ENCODE assay signal across 8 cellular contexts in the genomic region with DNA sequence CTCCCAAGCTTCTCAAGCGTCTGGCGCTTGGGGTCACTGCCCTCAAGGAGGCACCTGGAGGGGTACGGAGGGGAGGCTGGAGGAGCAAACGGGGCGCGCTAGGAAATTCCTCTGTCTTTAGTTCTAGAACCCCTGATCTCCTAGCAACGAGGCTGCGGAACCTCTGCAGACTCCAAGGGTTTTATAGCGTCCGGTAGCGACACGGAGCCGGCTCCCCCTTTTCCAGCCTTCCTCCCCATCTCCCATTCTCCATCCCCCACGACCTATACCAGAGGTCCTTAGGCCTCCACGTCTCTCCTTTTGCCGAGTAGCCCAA. TPM values are rescaled to one million over a fixed set of nuclear protein-coding genes. Genes with fewer than 3 reads are reported as not detected.
A peak's percentile ranks its signal among the peaks of the same experiment; 100 is the strongest.
DNase-seq lines count a peak whose midpoint lies in the region; ATAC-seq and TF ChIP-seq lines count a peak whose summit lies in the region.

No MANE protein-coding gene starts in this region.

- no peaks in the 10 kb centered on the region for H3F3A ChIP-seq in OCI-LY1 (ENCODE audit: insufficient read depth, low read length)

- H3K4me1 ChIP-seq in CD4-positive, alpha-beta memory T cell (ENCODE audit: insufficient read depth, low read length) = peaks cover 22% of the 10 kb centered on the region
- H3K4me1 ChIP-seq in OCI-LY1 (ENCODE audit: insufficient read depth, low read length, severe bottlenecking) (peaks cover 16% of the 10 kb centered on the region), osteoblast (ENCODE audit: insufficient read depth, low read length) (peaks cover 11% of the 10 kb centered on the region)

- no peaks in the 10 kb centered on the region for H4K20me1 ChIP-seq in OCI-LY1 (ENCODE audit: insufficient read depth, low read length)
- H4K20me1 ChIP-seq in osteoblast (ENCODE audit: insufficient read depth, low read length) = peaks cover 6% of the 10 kb centered on the region

- H3K36me3 Mint-ChIP-seq in CD4-positive, alpha-beta memory T cell = peaks cover 13 to 26% of the 10 kb centered on the region in 2 donors
- H3K36me3 Mint-ChIP-seq in effector memory CD8-positive, alpha-beta T cell (ENCODE audit: insufficient read depth) = peaks cover 16% of the 10 kb centered on the region

- DNase-seq in CD4-positive, alpha-beta memory T cell = no peak
- DNase-seq in effector memory CD8-positive, alpha-beta T cell = no peak
- DNase-seq in osteoblast (ENCODE audit: insufficient read length, low spot score, missing footprints) = no peak
- DNase-seq in NCI-H146 (lab: John Stamatoyannopoulos, UW) = no peak
- no peak for DNase-seq in cerebellar nuclear complex (lab: John Stamatoyannopoulos, UW)
- DNase-seq in OCI-M2 (lab: John Stamatoyannopoulos, UW; ENCODE audit: unreplicated experiment) = no peak

- H2AFZ ChIP-seq in OCI-LY1 (ENCODE audit: low read length) (no peak overlapping the region), osteoblast (ENCODE audit: low read length) (peak overlapping the region; percentile 97)

- no peak overlapping the region for H3K9ac ChIP-seq in OCI-LY1 (ENCODE audit: low read length)

- intact Hi-C loops in CD4-positive, alpha-beta memory T cell (cut with micrococcal nuclease) = loop anchor here (1.0 to 5.0 kb wide), 7 partner anchors 13 to 158 kb away; a partner anchor contains a TSS

- H3K9me3 Mint-ChIP-seq in CD4-positive, alpha-beta memory T cell = peaks cover 0 to 2% (median 0%) of the 10 kb centered on the region in 8 donors
- no peaks in the 10 kb centered on the region for H3K9me3 Mint-ChIP-seq in effector memory CD8-positive, alpha-beta T cell

- CTCF ChIA-PET in CD4-positive, alpha-beta memory T cell (lab: Charles Lee; ENCODE audit: partially characterized antibody) = interaction anchor here (0.7 to 1.7 kb wide), 5 partner anchors 15 to 163 kb away, joined by 3 to 4 read pairs (median 4); no protein-coding TSS in a partner anchor

- peak overlapping the region; percentile 89 for H3K27ac ChIP-seq in CD4-positive, alpha-beta memory T cell (ENCODE audit: low read depth, low read length)
- H3K27ac ChIP-seq in OCI-LY1 (ENCODE audit: low read depth, low read length, poor library complexity, severe bottlenecking) = no peak overlapping the region
- H3K27ac ChIP-seq in osteoblast (ENCODE audit: low read depth, low read length) = peak overlapping the region; percentile 96

- peak overlapping the region in 1 of 2 donors; percentile 83 for H3K4me3 ChIP-seq in CD4-positive, alpha-beta memory T cell (ENCODE audit: low read length in 2 of 2)
- peak overlapping the region; percentile 17 for H3K4me3 ChIP-seq in OCI-LY1 (ENCODE audit: low read depth, low read length, poor library complexity, severe bottlenecking)
- H3K4me3 ChIP-seq in osteoblast (ENCODE audit: insufficient read depth, low read length) = peak overlapping the region; percentile 93

- H3K27ac Mint-ChIP-seq in CD4-positive, alpha-beta memory T cell = peak overlapping the region; percentile 47 to 100 (median 98)
- H3K27ac Mint-ChIP-seq in effector memory CD8-positive, alpha-beta T cell = peak overlapping the region; percentile 99

- H3K79me2 ChIP-seq in OCI-LY1 (ENCODE audit: insufficient read depth, low read length) (no peaks in the 10 kb centered on the region), osteoblast (ENCODE audit: insufficient read depth, low read length) (peaks cover 21% of the 10 kb centered on the region)

- TF ChIP-seq CTCF in OCI-LY1 (IDR thresholded peaks at IDR 0.05; ENCODE audit: low read length) (no peak), osteoblast (IDR thresholded peaks at IDR 0.05; ENCODE audit: extremely low read depth, low read depth, low read length) (no peak)

- peaks cover 4 to 34% (median 18%) of the 10 kb centered on the region in 4 donors for H3K4me1 Mint-ChIP-seq in CD4-positive, alpha-beta memory T cell
- H3K4me1 Mint-ChIP-seq in effector memory CD8-positive, alpha-beta T cell (ENCODE audit: low read depth in 2 of 2) = peaks cover 22 to 26% of the 10 kb centered on the region in 2 donors

- POLR2A ChIA-PET in CD4-positive, alpha-beta memory T cell (lab: Charles Lee; ENCODE audit: partially characterized antibody) = interaction anchor here (0.6 to 3.0 kb wide), 20 partner anchors 8 to 200 kb away, joined by 3 to 18 read pairs (median 5); a partner anchor contains a TSS

- H3K27me3 Mint-ChIP-seq in CD4-positive, alpha-beta memory T cell = no peaks in the 10 kb centered on the region
- H3K27me3 Mint-ChIP-seq in effector memory CD8-positive, alpha-beta T cell = peaks cover 4 to 10% of the 10 kb centered on the region in 2 donors

- H3K36me3 ChIP-seq in CD4-positive, alpha-beta memory T cell (ENCODE audit: insufficient read depth, low read length) = peaks cover 10% of the 10 kb centered on the region
- H3K36me3 ChIP-seq in OCI-LY1 (ENCODE audit: insufficient read depth, low read length) = peaks cover 25% of the 10 kb centered on the region
- peaks cover 14% of the 10 kb centered on the region for H3K36me3 ChIP-seq in osteoblast (ENCODE audit: insufficient read depth, low read length)

- H3K9me2 ChIP-seq in OCI-LY1 (ENCODE audit: low read depth, low read length) = no peaks in the 10 kb centered on the region

- no peaks in the 10 kb centered on the region for H3K9me3 ChIP-seq in CD4-positive, alpha-beta memory T cell (ENCODE audit: control insufficient read depth in 1 of 2, low read length in 2 of 2)
- H3K9me3 ChIP-seq in OCI-LY1 (ENCODE audit: low read length) = no peaks in the 10 kb centered on the region
- H3K9me3 ChIP-seq in osteoblast (ENCODE audit: low read depth, low read length) = no peaks in the 10 kb centered on the region

- ATAC-seq in effector memory CD8-positive, alpha-beta T cell (replicated peaks) = no peak
- ATAC-seq in HG03097 (IDR thresholded peaks at IDR 0.05; ENCODE audit: low FRiP score, unreplicated experiment) = no peak

- peak overlapping the region; percentile 28 for H3K4me2 ChIP-seq in OCI-LY1 (ENCODE audit: low read length)
- peak overlapping the region; percentile 83 for H3K4me2 ChIP-seq in osteoblast (ENCODE audit: insufficient read depth, low read length)

- no peaks in the 10 kb centered on the region for H3K27me3 ChIP-seq in CD4-positive, alpha-beta memory T cell (ENCODE audit: insufficient read depth, low read length)
- 0 out of 2 replicates have a peak, but pooled peaks cover 5% of the 10 kb centered on the region for H3K27me3 ChIP-seq in OCI-LY1 (ENCODE audit: insufficient read depth, low read length)
- no peaks in the 10 kb centered on the region for H3K27me3 ChIP-seq in osteoblast (ENCODE audit: insufficient read depth, low read length)

- H3K4me3 Mint-ChIP-seq in CD4-positive, alpha-beta memory T cell = peak overlapping the region; percentile 84 to 97 (median 94)
- peak overlapping the region; percentile 95 to 98 for H3K4me3 Mint-ChIP-seq in effector memory CD8-positive, alpha-beta T cell

RNA-seq across cellular contexts. Expression of a gene that starts 0.6 kb away (rescaled TPM):
- total RNA-seq in CD4-positive, alpha-beta memory T cell = 10 to 100 TPM; 76.2 to 79.8 TPM
- polyA plus RNA-seq in CD4-positive, alpha-beta memory T cell = 100 to 1,000 TPM in 1 of 2 donors, 10 to 100 TPM in 1; 87.2 to 123 TPM
- total RNA-seq in osteoblast = 105 and 107 TPM in 2 replicates

RNA-seq across cellular contexts. Expression of a gene that starts 35.7 kb away (rescaled TPM):
- under 1 TPM in 1 of 2 experiments, not detected in 1; 0.70 TPM for total RNA-seq in CD4-positive, alpha-beta memory T cell
- polyA plus RNA-seq in CD4-positive, alpha-beta memory T cell = not detected
- total RNA-seq in osteoblast = 1.5 and 2.9 TPM in 2 replicates

RNA-seq across cellular contexts. Expression of a gene that starts 36.7 kb away (rescaled TPM):
- not detected for total RNA-seq in CD4-positive, alpha-beta memory T cell
- not detected for polyA plus RNA-seq in CD4-positive, alpha-beta memory T cell
- total RNA-seq in osteoblast = 0.88 and 1.8 TPM in 2 replicates

RNA-seq across cellular contexts. Expression of a gene that starts 43.4 kb away (rescaled TPM):
- total RNA-seq in CD4-positive, alpha-beta memory T cell = 100 to 1,000 TPM; 145 to 146 TPM
- polyA plus RNA-seq in CD4-positive, alpha-beta memory T cell = 100 to 1,000 TPM; 172 to 187 TPM
- total RNA-seq in osteoblast = 273 and 274 TPM in 2 replicates

RNA-seq across cellular contexts. Expression of a gene that starts 47.7 kb away (rescaled TPM):
- 10 to 100 TPM; 43.7 to 44.9 TPM for total RNA-seq in CD4-positive, alpha-beta memory T cell
- 10 to 100 TPM; 46.0 to 51.1 TPM for polyA plus RNA-seq in CD4-positive, alpha-beta memory T cell
- 16.8 and 19.9 TPM in 2 replicates for total RNA-seq in osteoblast
